In the genomic region with DNA sequence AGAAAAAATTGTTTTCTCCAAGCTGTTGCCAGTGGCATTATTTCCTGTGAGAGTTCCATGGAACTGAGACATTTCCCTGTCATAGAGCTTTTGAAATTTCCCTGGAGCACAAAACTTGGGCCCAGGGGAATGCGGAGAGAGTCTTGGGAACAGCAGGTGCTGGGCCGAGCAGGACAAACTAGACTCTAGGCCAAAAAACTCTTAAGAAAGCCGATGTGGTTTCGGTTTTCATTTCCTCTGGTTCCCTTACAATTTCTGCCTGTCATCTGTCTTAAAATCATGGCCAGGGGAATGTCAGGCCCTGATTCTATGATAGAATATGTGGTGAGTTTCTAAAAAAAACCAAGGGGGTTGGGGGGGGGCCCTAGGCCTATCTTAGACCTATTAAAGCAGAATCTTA, we compare ENCODE assay signal across 10 cellular contexts. TPM values are rescaled to one million over a fixed set of nuclear protein-coding genes. Genes with fewer than 3 reads are reported as not detected.
DNase-seq lines count a peak whose midpoint lies in the region; ATAC-seq and TF ChIP-seq lines count a peak whose summit lies in the region.
"Had no signal": no experiment of that assay in that cellular context is flagged by ENCODE, and none has a peak within 500 bp of the region (broad histone marks: within the 10 kb centered on the region; RNA-seq: fewer than 3 reads in every experiment).

No MANE protein-coding gene starts in this region.

- peak overlapping the region; percentile 78 to 85 for H3K27ac ChIP-seq in breast epithelium
- H3K27ac ChIP-seq in mammary epithelial cell (ENCODE audit: insufficient read depth, low read depth, low read length), result no peak overlapping the region
- 0 out of 2 replicates have a peak overlapping the region, but pooled peaks have one; percentile 5 for H3K27ac ChIP-seq in SK-N-MC
- peak overlapping the region; percentile 72 for H3K27ac ChIP-seq in lower lobe of right lung
- H3K27ac ChIP-seq in tibial nerve, result peak overlapping the region in 3 of 4 donors; percentile 18 to 59 (median 51)

- in situ Hi-C loops in mammary epithelial cell (cut with MboI; ENCODE audit: low sequenced_read_pairs in 2 of 2), result loop anchor here in 1 of 2 donors (10.0 kb wide), 1 partner anchor 156 kb away; no protein-coding TSS in a partner anchor

- H3K4me3 ChIP-seq in breast epithelium (no peak overlapping the region), mammary epithelial cell (replicated peaks in 1 of 3; ENCODE audit: insufficient read depth in 1 of 3, low read depth in 2 of 3, low read length in 3 of 3) (no peak overlapping the region), SK-N-MC (no peak overlapping the region), lower lobe of right lung (no peak overlapping the region), tibial nerve (no peak overlapping the region)
- H3K4me3 ChIP-seq: mucosa of descending colon had no signal

- 88% methylated on average over 4 of the region's 4 CpGs for WGBS in mammary epithelial cell (ENCODE audit: low coverage, missing lambda C conversion rate)
- WGBS in tibial nerve, 2 donors, result 69 to 74% methylated on average over 4 of the region's 4 CpGs

- peaks cover 12 to 13% of the 10 kb centered on the region in 2 donors for H3K4me1 ChIP-seq in breast epithelium
- peaks cover 11% of the 10 kb centered on the region for H3K4me1 ChIP-seq in mammary epithelial cell (ENCODE audit: insufficient read depth, low read length)
- peaks cover 62% of the 10 kb centered on the region for H3K4me1 ChIP-seq in lower lobe of right lung
- H3K4me1 ChIP-seq in tibial nerve, result peaks cover 0 to 42% (median 11%) of the 10 kb centered on the region in 4 donors

- H3K9ac ChIP-seq in mammary epithelial cell (ENCODE audit: insufficient read depth, low read length), result no peak overlapping the region
- no peak overlapping the region for H3K9ac ChIP-seq in SK-N-MC (ENCODE audit: insufficient read length)

- H3K36me3 ChIP-seq in breast epithelium (no peaks in the 10 kb centered on the region), mammary epithelial cell (ENCODE audit: insufficient read depth, low read length) (peaks cover 8% of the 10 kb centered on the region), SK-N-MC (ENCODE audit: insufficient read depth, low read length) (peaks cover 20% of the 10 kb centered on the region; the same call in 1 of the 2 replicates), lower lobe of right lung (peaks cover 35% of the 10 kb centered on the region), tibial nerve (peaks cover 0 to 46% (median 2%) of the 10 kb centered on the region in 3 donors)

- H3K27me3 ChIP-seq in breast epithelium, result no peaks in the 10 kb centered on the region
- no peaks in the 10 kb centered on the region for H3K27me3 ChIP-seq in mammary epithelial cell (ENCODE audit: insufficient read depth, low read length)
- H3K27me3 ChIP-seq in lower lobe of right lung (ENCODE audit: low read depth), result no peaks in the 10 kb centered on the region
- H3K27me3 ChIP-seq in tibial nerve, result no peaks in the 10 kb centered on the region

- TF ChIP-seq POLR2A in breast epithelium (IDR thresholded peaks at IDR 0.05), result no peak
- no peak for TF ChIP-seq POLR2A in tibial nerve (IDR thresholded peaks at IDR 0.05)

- peaks cover 32% of the 10 kb centered on the region for H3K79me2 ChIP-seq in mammary epithelial cell (ENCODE audit: insufficient read depth, low read length)

- no peaks in the 10 kb centered on the region for H4K20me1 ChIP-seq in mammary epithelial cell (ENCODE audit: insufficient read depth, low read length)

- no peak overlapping the region for H3K4me2 ChIP-seq in mammary epithelial cell (ENCODE audit: insufficient read depth, low read depth, low read length)

- CTCF ChIA-PET in mammary epithelial cell (lab: Charles Lee; ENCODE audit: low non-redundant PET), result no interaction called here

- ATAC-seq in lower lobe of right lung (no peak), HG03095 (IDR thresholded peaks at IDR 0.05; ENCODE audit: unreplicated experiment) (no peak)
- ATAC-seq: mucosa of descending colon had no signal

- no TSS peak for BruUV-seq in mammary epithelial cell (replicated peaks; lab: Mats Ljungman, UMichigan)

- H2AFZ ChIP-seq in mammary epithelial cell (ENCODE audit: low read depth, low read length), result no peak overlapping the region

- TF ChIP-seq EP300 in tibial nerve (IDR thresholded peaks at IDR 0.05), result no peak

- DNase-seq in breast epithelium (ENCODE audit: low spot score in 2 of 2) (no peak), mammary epithelial cell (no peak), SK-N-MC (ENCODE audit: low read depth, low spot score) (no peak), lower lobe of right lung (no peak), tibial nerve (ENCODE audit: low spot score in 2 of 2) (no peak), SKM-1 (lab: John Stamatoyannopoulos, UW; ENCODE audit: unreplicated experiment) (no peak), NCI-H1417 treated with DMSO at 0.1 percent for 48 hours (lab: John Stamatoyannopoulos, UW) (no peak)
- DNase-seq: mucosa of descending colon, NCI-H526 had no signal

- H3K9me3 ChIP-seq in breast epithelium (no peaks in the 10 kb centered on the region), mammary epithelial cell (replicated peaks; ENCODE audit: insufficient read depth, low read length) (no peaks in the 10 kb centered on the region), SK-N-MC (ENCODE audit: low read depth, low read length) (no peaks in the 10 kb centered on the region), lower lobe of right lung (no peaks in the 10 kb centered on the region), tibial nerve (no peaks in the 10 kb centered on the region)
- H3K9me3 ChIP-seq: mucosa of descending colon had no signal

- intact Hi-C loops in breast epithelium (cut with DNase I; ENCODE audit: low total_unique reads), result no loop called here
- intact Hi-C loops in mammary epithelial cell (cut with micrococcal nuclease), result no loop called here
- intact Hi-C loops in lower lobe of right lung (cut with DNase I), result loop anchor here (10.0 kb wide), 1 partner anchor 66 kb away; a partner anchor contains a TSS

- TF ChIP-seq CTCF in breast epithelium (IDR thresholded peaks at IDR 0.05) (no peak), mammary epithelial cell (conservative IDR thresholded peaks at IDR 0.05 in 1 of 2, IDR thresholded peaks at IDR 0.05 in 1 of 2; ENCODE audit: extremely low read depth in 1 of 2, insufficient read depth in 1 of 2, low read depth in 1 of 2, low read length in 2 of 2) (no peak), lower lobe of right lung (IDR thresholded peaks at IDR 0.05) (no peak), tibial nerve (IDR thresholded peaks at IDR 0.05) (no peak)

- dilution Hi-C loops in mammary epithelial cell (cut with HindIII; ENCODE audit: low sequenced_read_pairs), result loop anchor here (5.0 kb wide), 1 partner anchor 78 kb away; a partner anchor contains a TSS

RNA-seq across cellular contexts. Expression of a gene that starts 4.6 kb away (rescaled TPM):
- 10 to 100 TPM; 20.3 to 30.4 (median 27.0) TPM for total RNA-seq in breast epithelium
- 10 to 100 TPM; 24.0 to 62.2 TPM for total RNA-seq in mammary epithelial cell
- polyA plus RNA-seq in mammary epithelial cell, result 89.7 TPM
- polyA minus RNA-seq in mammary epithelial cell, result 193 TPM
- total RNA-seq in lower lobe of right lung, result 71.8 TPM
- 10 to 100 TPM; 22.9 to 36.9 (median 26.8) TPM for total RNA-seq in tibial nerve

RNA-seq across cellular contexts. Expression of a gene that starts 4.8 kb away (rescaled TPM):
- total RNA-seq in breast epithelium (10 to 100 TPM; 22.2 to 39.8 (median 35.7) TPM), mammary epithelial cell (10 to 100 TPM; 12.2 to 18.4 TPM), lower lobe of right lung (25.1 TPM), tibial nerve (10 to 100 TPM; 43.7 to 70.8 (median 48.4) TPM)
- polyA plus RNA-seq in mammary epithelial cell, result 6.4 TPM
- 3.4 TPM for polyA minus RNA-seq in mammary epithelial cell

RNA-seq across cellular contexts. Expression of a gene that starts 11.9 kb away (rescaled TPM):
- total RNA-seq in breast epithelium (10 to 100 TPM; 13.6 to 28.4 (median 24.9) TPM), mammary epithelial cell (10 to 100 TPM; 20.8 to 47.7 TPM), lower lobe of right lung (21.4 TPM), tibial nerve (10 to 100 TPM; 16.6 to 23.7 (median 19.2) TPM)
- polyA plus RNA-seq in mammary epithelial cell, result 39.4 TPM
- polyA minus RNA-seq in mammary epithelial cell, result 19.3 TPM

RNA-seq across cellular contexts. Expression of a gene that starts 21.7 kb away (rescaled TPM):
- 10 to 100 TPM; 18.0 to 38.1 (median 24.9) TPM for total RNA-seq in breast epithelium
- total RNA-seq in mammary epithelial cell, result 1 to 10 TPM; 1.8 to 6.0 TPM
- polyA plus RNA-seq in mammary epithelial cell, result 2.8 TPM
- polyA minus RNA-seq in mammary epithelial cell, result not detected
- total RNA-seq in lower lobe of right lung, result 19.3 TPM
- total RNA-seq in tibial nerve, result 10 to 100 TPM; 12.3 to 29.4 (median 14.9) TPM
